Comparison of ENCODE assay signal across 1 cellular context in genomic region chr14:39174560-39175444, GRCh38.
TF ChIP-seq lines count a peak whose summit lies in the region.

TSS of gene PNN (plus strand) at chr14:39175254. CDS start at chr14:39175280, 26 bp downstream.

TF ChIP-seq in GM12878, 131 proteins besides CTCF, POLR2A, EP300 and RAD21 (continued from another document and continues in another):
- TF ChIP-seq HSF1 (IDR thresholded peaks at IDR 0.05; ENCODE audit: low read depth, low read length) = peak; percentile 45; the same call in 1 of the 2 replicates
- peak; percentile 100 for TF ChIP-seq CHD1 (IDR thresholded peaks at IDR 0.05; ENCODE audit: low read depth, low read length)
- TF ChIP-seq ZNF24 (IDR thresholded peaks at IDR 0.05) = no peak
- TF ChIP-seq PRDM15 (CRISPR knock-in tag; IDR thresholded peaks at IDR 0.05) = no peak
- TF ChIP-seq ZNF687 (IDR thresholded peaks at IDR 0.05) = peak; percentile 52; the same call in 1 of the 2 replicates
- peak; percentile 36; the same call in 1 of the 2 replicates for TF ChIP-seq NR2C1 (IDR thresholded peaks at IDR 0.05)
- TF ChIP-seq POLR2AphosphoS5 (IDR thresholded peaks at IDR 0.05; ENCODE audit: low read length) = peak; percentile 98
- TF ChIP-seq, protein P1, sequence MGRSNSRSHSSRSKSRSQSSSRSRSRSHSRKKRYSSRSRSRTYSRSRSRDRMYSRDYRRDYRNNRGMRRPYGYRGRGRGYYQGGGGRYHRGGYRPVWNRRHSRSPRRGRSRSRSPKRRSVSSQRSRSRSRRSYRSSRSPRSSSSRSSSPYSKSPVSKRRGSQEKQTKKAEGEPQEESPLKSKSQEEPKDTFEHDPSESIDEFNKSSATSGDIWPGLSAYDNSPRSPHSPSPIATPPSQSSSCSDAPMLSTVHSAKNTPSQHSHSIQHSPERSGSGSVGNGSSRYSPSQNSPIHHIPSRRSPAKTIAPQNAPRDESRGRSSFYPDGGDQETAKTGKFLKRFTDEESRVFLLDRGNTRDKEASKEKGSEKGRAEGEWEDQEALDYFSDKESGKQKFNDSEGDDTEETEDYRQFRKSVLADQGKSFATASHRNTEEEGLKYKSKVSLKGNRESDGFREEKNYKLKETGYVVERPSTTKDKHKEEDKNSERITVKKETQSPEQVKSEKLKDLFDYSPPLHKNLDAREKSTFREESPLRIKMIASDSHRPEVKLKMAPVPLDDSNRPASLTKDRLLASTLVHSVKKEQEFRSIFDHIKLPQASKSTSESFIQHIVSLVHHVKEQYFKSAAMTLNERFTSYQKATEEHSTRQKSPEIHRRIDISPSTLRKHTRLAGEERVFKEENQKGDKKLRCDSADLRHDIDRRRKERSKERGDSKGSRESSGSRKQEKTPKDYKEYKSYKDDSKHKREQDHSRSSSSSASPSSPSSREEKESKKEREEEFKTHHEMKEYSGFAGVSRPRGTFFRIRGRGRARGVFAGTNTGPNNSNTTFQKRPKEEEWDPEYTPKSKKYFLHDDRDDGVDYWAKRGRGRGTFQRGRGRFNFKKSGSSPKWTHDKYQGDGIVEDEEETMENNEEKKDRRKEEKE (IDR thresholded peaks at IDR 0.05) = peak; percentile 94
- peak; percentile 66 for TF ChIP-seq ESRRA (IDR thresholded peaks at IDR 0.05; ENCODE audit: low read length)
- TF ChIP-seq FOXK2 (IDR thresholded peaks at IDR 0.05) = peak; percentile 98
- peak; percentile 18; the same call in 1 of the 2 replicates for TF ChIP-seq BACH1 (IDR thresholded peaks at IDR 0.05; ENCODE audit: borderline replicate concordance)
- peak; percentile 41; the same call in 1 of the 2 replicates for TF ChIP-seq TCF3 (IDR thresholded peaks at IDR 0.05; ENCODE audit: borderline replicate concordance, insufficient read depth, low read depth, low read length)
- TF ChIP-seq NBN (IDR thresholded peaks at IDR 0.05) = peak; percentile 88
- no peak for TF ChIP-seq SUPT20H (IDR thresholded peaks at IDR 0.05; ENCODE audit: borderline replicate concordance, control insufficient read depth, low read depth, low read length)
- no peak for TF ChIP-seq NFXL1 (IDR thresholded peaks at IDR 0.05; ENCODE audit: borderline replicate concordance)
- TF ChIP-seq STAT1 (conservative IDR thresholded peaks at IDR 0.05) = no peak; the same call in 1 of the 2 replicates
- TF ChIP-seq NR2F1 (conservative IDR thresholded peaks at IDR 0.05) = peak; percentile 87
- TF ChIP-seq, protein P2, sequence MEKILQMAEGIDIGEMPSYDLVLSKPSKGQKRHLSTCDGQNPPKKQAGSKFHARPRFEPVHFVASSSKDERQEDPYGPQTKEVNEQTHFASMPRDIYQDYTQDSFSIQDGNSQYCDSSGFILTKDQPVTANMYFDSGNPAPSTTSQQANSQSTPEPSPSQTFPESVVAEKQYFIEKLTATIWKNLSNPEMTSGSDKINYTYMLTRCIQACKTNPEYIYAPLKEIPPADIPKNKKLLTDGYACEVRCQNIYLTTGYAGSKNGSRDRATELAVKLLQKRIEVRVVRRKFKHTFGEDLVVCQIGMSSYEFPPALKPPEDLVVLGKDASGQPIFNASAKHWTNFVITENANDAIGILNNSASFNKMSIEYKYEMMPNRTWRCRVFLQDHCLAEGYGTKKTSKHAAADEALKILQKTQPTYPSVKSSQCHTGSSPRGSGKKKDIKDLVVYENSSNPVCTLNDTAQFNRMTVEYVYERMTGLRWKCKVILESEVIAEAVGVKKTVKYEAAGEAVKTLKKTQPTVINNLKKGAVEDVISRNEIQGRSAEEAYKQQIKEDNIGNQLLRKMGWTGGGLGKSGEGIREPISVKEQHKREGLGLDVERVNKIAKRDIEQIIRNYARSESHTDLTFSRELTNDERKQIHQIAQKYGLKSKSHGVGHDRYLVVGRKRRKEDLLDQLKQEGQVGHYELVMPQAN (conservative IDR thresholded peaks at IDR 0.05) = peak; percentile 86
- 0 out of 2 replicates have a peak, but pooled peaks have one; percentile 76 for TF ChIP-seq RCOR1 (conservative IDR thresholded peaks at IDR 0.05; ENCODE audit: low read depth, low read length)
- TF ChIP-seq BCL3 (IDR thresholded peaks at IDR 0.05; ENCODE audit: borderline replicate concordance, insufficient read depth, low read depth, low read length, poor library complexity, severe bottlenecking) = no peak
- TF ChIP-seq, protein P3, sequence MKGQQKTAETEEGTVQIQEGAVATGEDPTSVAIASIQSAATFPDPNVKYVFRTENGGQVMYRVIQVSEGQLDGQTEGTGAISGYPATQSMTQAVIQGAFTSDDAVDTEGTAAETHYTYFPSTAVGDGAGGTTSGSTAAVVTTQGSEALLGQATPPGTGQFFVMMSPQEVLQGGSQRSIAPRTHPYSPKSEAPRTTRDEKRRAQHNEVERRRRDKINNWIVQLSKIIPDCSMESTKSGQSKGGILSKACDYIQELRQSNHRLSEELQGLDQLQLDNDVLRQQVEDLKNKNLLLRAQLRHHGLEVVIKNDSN (IDR thresholded peaks at IDR 0.05; ENCODE audit: borderline replicate concordance, extremely low read length, insufficient read depth, low read depth, low read length) = no peak
- TF ChIP-seq, protein P4, sequence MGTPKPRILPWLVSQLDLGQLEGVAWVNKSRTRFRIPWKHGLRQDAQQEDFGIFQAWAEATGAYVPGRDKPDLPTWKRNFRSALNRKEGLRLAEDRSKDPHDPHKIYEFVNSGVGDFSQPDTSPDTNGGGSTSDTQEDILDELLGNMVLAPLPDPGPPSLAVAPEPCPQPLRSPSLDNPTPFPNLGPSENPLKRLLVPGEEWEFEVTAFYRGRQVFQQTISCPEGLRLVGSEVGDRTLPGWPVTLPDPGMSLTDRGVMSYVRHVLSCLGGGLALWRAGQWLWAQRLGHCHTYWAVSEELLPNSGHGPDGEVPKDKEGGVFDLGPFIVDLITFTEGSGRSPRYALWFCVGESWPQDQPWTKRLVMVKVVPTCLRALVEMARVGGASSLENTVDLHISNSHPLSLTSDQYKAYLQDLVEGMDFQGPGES (IDR thresholded peaks at IDR 0.05) = peak; percentile 88
- no peak for TF ChIP-seq PAX8 (IDR thresholded peaks at IDR 0.05)
- TF ChIP-seq SUZ12 (IDR thresholded peaks at IDR 0.05; ENCODE audit: unreplicated experiment) = no peak
- no peak for TF ChIP-seq ZNF622 (IDR thresholded peaks at IDR 0.05)
- peak; percentile 100 for TF ChIP-seq ATF7 (IDR thresholded peaks at IDR 0.05; ENCODE audit: low read depth)
- peak; percentile 85; the same call in 1 of the 2 replicates for TF ChIP-seq TARDBP (IDR thresholded peaks at IDR 0.05; ENCODE audit: borderline replicate concordance)
- TF ChIP-seq, protein P5, sequence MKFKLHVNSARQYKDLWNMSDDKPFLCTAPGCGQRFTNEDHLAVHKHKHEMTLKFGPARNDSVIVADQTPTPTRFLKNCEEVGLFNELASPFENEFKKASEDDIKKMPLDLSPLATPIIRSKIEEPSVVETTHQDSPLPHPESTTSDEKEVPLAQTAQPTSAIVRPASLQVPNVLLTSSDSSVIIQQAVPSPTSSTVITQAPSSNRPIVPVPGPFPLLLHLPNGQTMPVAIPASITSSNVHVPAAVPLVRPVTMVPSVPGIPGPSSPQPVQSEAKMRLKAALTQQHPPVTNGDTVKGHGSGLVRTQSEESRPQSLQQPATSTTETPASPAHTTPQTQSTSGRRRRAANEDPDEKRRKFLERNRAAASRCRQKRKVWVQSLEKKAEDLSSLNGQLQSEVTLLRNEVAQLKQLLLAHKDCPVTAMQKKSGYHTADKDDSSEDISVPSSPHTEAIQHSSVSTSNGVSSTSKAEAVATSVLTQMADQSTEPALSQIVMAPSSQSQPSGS (IDR thresholded peaks at IDR 0.05; ENCODE audit: low read length) = peak; percentile 91
- no peak for TF ChIP-seq RELA (IDR thresholded peaks at IDR 0.05; ENCODE audit: borderline replicate concordance, partially characterized antibody)
- peak in 1 of 2 experiments; percentile 66; a peak in 2 of 4 replicates for TF ChIP-seq CEBPB (IDR thresholded peaks at IDR 0.05; ENCODE audit: borderline replicate concordance in 1 of 2, low read depth in 2 of 2, low read length in 2 of 2)
- TF ChIP-seq, protein P6, sequence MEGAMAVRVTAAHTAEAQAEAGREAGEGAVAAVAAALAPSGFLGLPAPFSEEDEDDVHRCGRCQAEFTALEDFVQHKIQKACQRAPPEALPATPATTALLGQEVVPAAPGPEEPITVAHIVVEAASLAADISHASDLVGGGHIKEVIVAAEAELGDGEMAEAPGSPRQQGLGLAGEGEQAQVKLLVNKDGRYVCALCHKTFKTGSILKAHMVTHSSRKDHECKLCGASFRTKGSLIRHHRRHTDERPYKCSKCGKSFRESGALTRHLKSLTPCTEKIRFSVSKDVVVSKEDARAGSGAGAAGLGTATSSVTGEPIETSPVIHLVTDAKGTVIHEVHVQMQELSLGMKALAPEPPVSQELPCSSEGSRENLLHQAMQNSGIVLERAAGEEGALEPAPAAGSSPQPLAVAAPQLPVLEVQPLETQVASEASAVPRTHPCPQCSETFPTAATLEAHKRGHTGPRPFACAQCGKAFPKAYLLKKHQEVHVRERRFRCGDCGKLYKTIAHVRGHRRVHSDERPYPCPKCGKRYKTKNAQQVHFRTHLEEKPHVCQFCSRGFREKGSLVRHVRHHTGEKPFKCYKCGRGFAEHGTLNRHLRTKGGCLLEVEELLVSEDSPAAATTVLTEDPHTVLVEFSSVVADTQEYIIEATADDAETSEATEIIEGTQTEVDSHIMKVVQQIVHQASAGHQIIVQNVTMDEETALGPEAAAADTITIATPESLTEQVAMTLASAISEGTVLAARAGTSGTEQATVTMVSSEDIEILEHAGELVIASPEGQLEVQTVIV (IDR thresholded peaks at IDR 0.05; ENCODE audit: borderline replicate concordance, partially characterized antibody) = peak; percentile 95
- TF ChIP-seq SREBF2 (IDR thresholded peaks at IDR 0.05; ENCODE audit: low read length) = no peak
- no peak; the same call in none of the 2 replicates for TF ChIP-seq MXI1 (IDR thresholded peaks at IDR 0.05; ENCODE audit: low read depth, low read length)
